ENCODE assay signal across 23 cellular contexts in genomic region chr12:15428632-15429031, GRCh38.
"Had no signal": no experiment of that assay in that cellular context is flagged by ENCODE, and none has a peak within 500 bp of the region (broad histone marks: within the 10 kb centered on the region; RNA-seq: fewer than 3 reads in every experiment).

No MANE protein-coding gene starts in this region.

- H3K27me3 ChIP-seq: brain microvascular endothelial cell, colonic mucosa, esophagus muscularis mucosa had no signal

- H3K36me3 Mint-ChIP-seq: naive B cell had no signal

- H3K4me1 Mint-ChIP-seq: naive B cell, neural crest cell had no signal

- H3K4me3 Mint-ChIP-seq: activated CD8-positive, alpha-beta T cell treated with anti-CD3 and anti-CD28 coated beads for 36 hours; activated naive CD4-positive, alpha-beta T cell treated with anti-CD3 and anti-CD28 coated beads for 36 hours; activated T-cell treated with anti-CD3 and anti-CD28 coated beads, Interleukin-2, amount 50 U/mL, for 4 hours; naive B cell; neural crest cell; stimulated activated naive CD8-positive, alpha-beta T cell treated with anti-CD3 and anti-CD28 coated beads, Interleukin-15, Interleukin-2, amounts not matched to agents 100 ng/mL and 50 ng/mL, for 24 hours; T-helper 2 cell treated with Interferon-gamma antibody and Interleukin-4, amounts not matched to agents 5 μg/mL and 100 μg/mL, for 36 hours; type B pancreatic cell had no signal

- H3K27ac ChIP-seq: brain microvascular endothelial cell, colonic mucosa, esophagus muscularis mucosa had no signal

- H3K4me3 ChIP-seq: colonic mucosa, esophagus muscularis mucosa had no signal

- FAIRE-seq: endometrium, TTC549 had no signal

- ATAC-seq: activated CD8-positive, alpha-beta T cell treated with anti-CD3 and anti-CD28 coated beads for 36 hours; activated T-cell treated with anti-CD3 and anti-CD28 coated beads, Interleukin-2, amount 50 U/mL, for 4 hours; left ventricle myocardium superior had no signal

- H3K9me3 ChIP-seq: colonic mucosa, esophagus muscularis mucosa had no signal

- DNase-seq: activated CD4-positive, alpha-beta T cell treated with anti-CD3 and anti-CD28 coated beads for 4 hours; activated CD8-positive, alpha-beta T cell treated with anti-CD3 and anti-CD28 coated beads for 36 hours; activated naive CD4-positive, alpha-beta T cell treated with anti-CD3 and anti-CD28 coated beads for 36 hours; activated T-cell treated with anti-CD3 and anti-CD28 coated beads, Interleukin-2, amount 50 U/mL, for 4 hours; aorta; brain microvascular endothelial cell; central memory CD4-positive, alpha-beta T cell; colonic mucosa; foreskin melanocyte; glutamatergic neuron; hippocampal formation; left ventricle myocardium superior; naive B cell; stimulated activated CD4-positive, alpha-beta T cell treated with anti-CD3 and anti-CD28 coated beads, Interleukin-12 subunit alpha, Interleukin-12 subunit beta, amount 100 ng/mL, for 4 hours; stimulated activated CD4-positive, alpha-beta T cell treated with anti-CD3 and anti-CD28 coated beads, Interleukin-1b, Interleukin-23, amount 100 ng/mL, for 48 hours had no signal

- H3K27ac Mint-ChIP-seq: activated CD8-positive, alpha-beta T cell treated with anti-CD3 and anti-CD28 coated beads for 36 hours; activated naive CD4-positive, alpha-beta T cell treated with anti-CD3 and anti-CD28 coated beads for 36 hours; naive B cell; progenitor cell of endocrine pancreas; stimulated activated naive CD8-positive, alpha-beta T cell treated with anti-CD3 and anti-CD28 coated beads, Interleukin-15, Interleukin-2, amounts not matched to agents 100 ng/mL and 50 ng/mL, for 24 hours; T-helper 2 cell treated with Interferon-gamma antibody and Interleukin-4, amounts not matched to agents 5 μg/mL and 100 μg/mL, for 36 hours; type B pancreatic cell had no signal

- H3K4me1 ChIP-seq: colonic mucosa, esophagus muscularis mucosa had no signal

- H3K9me3 Mint-ChIP-seq: activated CD8-positive, alpha-beta T cell treated with anti-CD3 and anti-CD28 coated beads for 36 hours; activated naive CD4-positive, alpha-beta T cell treated with anti-CD3 and anti-CD28 coated beads for 36 hours; activated T-cell treated with anti-CD3 and anti-CD28 coated beads, Interleukin-2, amount 50 U/mL, for 4 hours; T-helper 2 cell treated with Interferon-gamma antibody and Interleukin-4, amounts not matched to agents 5 μg/mL and 100 μg/mL, for 36 hours; type B pancreatic cell had no signal

- H3K36me3 ChIP-seq: brain microvascular endothelial cell, colonic mucosa, esophagus muscularis mucosa had no signal
